10 cellular contexts compared by ENCODE assay signal in genomic region chr3:81716870-81717509, GRCh38. TPM values are rescaled to one million over a fixed set of nuclear protein-coding genes. Genes with fewer than 3 reads are reported as not detected.
DNase-seq lines count a peak whose midpoint lies in the region; ATAC-seq, FAIRE-seq and TF ChIP-seq lines count a peak whose summit lies in the region.
"Had no signal": no experiment of that assay in that cellular context is flagged by ENCODE, and none has a peak within 500 bp of the region (broad histone marks: within the 10 kb centered on the region; RNA-seq: fewer than 3 reads in every experiment).

No MANE protein-coding gene starts in this region.

- H4K20me1 ChIP-seq in GM12878 (ENCODE audit: control insufficient read depth, insufficient read depth) (no peaks in the 10 kb centered on the region), HepG2 (ENCODE audit: insufficient read depth, low read length) (peaks cover 3% of the 10 kb centered on the region; the same call in 1 of the 2 replicates)

- BruUV-seq in GM12878 (replicated peaks; lab: Mats Ljungman, UMichigan) (no TSS peak), HepG2 (replicated peaks; lab: Mats Ljungman, UMichigan) (no TSS peak)

- TF ChIP-seq RAD21 in GM12878 (IDR thresholded peaks at IDR 0.05; ENCODE audit: insufficient read depth, low read depth, low read length) (no peak), HepG2 (CRISPR knock-in tag; IDR thresholded peaks at IDR 0.05) (no peak)

- RAD21 ChIA-PET in GM12878 (lab: Charles Lee; ENCODE audit: unreplicated experiment), result interaction anchor here (1.0 kb wide), 1 partner anchor 50 kb away, joined by 3 read pairs; no protein-coding TSS in a partner anchor

- peak; percentile 56 for FAIRE-seq in GM12878 (lab: Jason Lieb, UNC)
- peak; percentile 69 for FAIRE-seq in HepG2 (lab: Jason Lieb, UNC)

- H3K4me1 ChIP-seq in GM12878 (ENCODE audit: control insufficient read depth, insufficient read depth, low read length), result no peaks in the 10 kb centered on the region
- H3K4me1 ChIP-seq in HepG2 (ENCODE audit: insufficient read depth, low read length), result peaks cover 29% of the 10 kb centered on the region
- no peaks in the 10 kb centered on the region for H3K4me1 ChIP-seq in colonic mucosa
- H3K4me1 ChIP-seq in uterus, result no peaks in the 10 kb centered on the region

- CTCF ChIA-PET in GM12878 (lab: Yijun Ruan, JAX), result interaction anchor here (1.4 kb wide), 1 partner anchor 9 kb away, joined by 4 read pairs; no protein-coding TSS in a partner anchor
- CTCF ChIA-PET in HepG2 (lab: Yijun Ruan, JAX; ENCODE audit: low intra/inter-chr PET ratio, low total read pairs), result no interaction called here

- H3K4me2 ChIP-seq in GM12878 (ENCODE audit: control insufficient read depth, insufficient read depth) (no peak overlapping the region), HepG2 (ENCODE audit: low read depth, low read length) (peak overlapping the region; percentile 62)

- H2AFZ ChIP-seq in GM12878 (ENCODE audit: control insufficient read depth, low read depth, low read length) (no peak overlapping the region), HepG2 (ENCODE audit: low read length) (no peak overlapping the region)

- no peak for TF ChIP-seq EP300 in GM12878 (IDR thresholded peaks at IDR 0.05; ENCODE audit: borderline replicate concordance in 1 of 2, control insufficient read depth in 1 of 2, low read depth in 2 of 2, low read length in 2 of 2)
- peak; percentile 47 to 86; a peak in 3 of 4 replicates for TF ChIP-seq EP300 in HepG2 (IDR thresholded peaks at IDR 0.05; ENCODE audit: low read depth in 2 of 2, low read length in 2 of 2)
- peak; percentile 88 for TF ChIP-seq EP300 in HepG2 (CRISPR knock-in tag; IDR thresholded peaks at IDR 0.05; ENCODE audit: borderline replicate concordance)

- TF ChIP-seq CTCF in GM12878 (IDR thresholded peaks at IDR 0.05 in 2 of 3, conservative IDR thresholded peaks at IDR 0.05 in 1 of 3; ENCODE audit: control insufficient read depth in 2 of 3, extremely low read depth in 1 of 3, insufficient read depth in 1 of 3, low read depth in 3 of 3, low read length in 3 of 3), result no peak
- 0 out of 2 replicates have a peak, but pooled peaks have one; percentile 7 for TF ChIP-seq CTCF in HepG2 (CRISPR knock-in tag; IDR thresholded peaks at IDR 0.05)
- no peak for TF ChIP-seq CTCF in colonic mucosa (IDR thresholded peaks at IDR 0.05)
- TF ChIP-seq CTCF in uterus (IDR thresholded peaks at IDR 0.05), result no peak

- H3K27ac ChIP-seq in GM12878 (ENCODE audit: control insufficient read depth, insufficient read depth), result no peak overlapping the region
- H3K27ac ChIP-seq in HepG2 (ENCODE audit: extremely low read length, insufficient read depth, low read length), result peak overlapping the region; percentile 43
- no peak overlapping the region for H3K27ac ChIP-seq in colonic mucosa
- H3K27ac ChIP-seq in uterus, result no peak overlapping the region
- H3K27ac ChIP-seq: C4-2B had no signal

- DNase-seq in ACHN (peak; percentile 86), LHCN-M2 (ENCODE audit: low read depth) (peak; percentile 55), GM12878 (ENCODE audit: low read depth, low spot score) (no peak), HepG2 (ENCODE audit: low spot score) (peak; percentile 86), colonic mucosa (no peak), uterus (no peak), HT-29 (ENCODE audit: low spot score) (no peak)
- DNase-seq: NCI-H526 treated with DMSO at 0.1 percent for 48 hours had no signal

- in situ Hi-C loops in ACHN (cut with HindIII; ENCODE audit: low pct_ligation_motif_present, low pct_unique_long_range_greater_than_20kb, low sequenced_read_pairs), result no loop called here
- in situ Hi-C loops in GM12878 (cut with MboI), result no loop called here
- in situ Hi-C loops in HepG2 (cut with HindIII; ENCODE audit: extremely low pct_ligation_motif_present, low pct_unique_long_range_greater_than_20kb), result no loop called here

- ATAC-seq in GM12878 (no peak), HepG2 (peak; percentile 99), GM19035 (IDR thresholded peaks at IDR 0.05; ENCODE audit: unreplicated experiment) (no peak)

- H3K36me3 ChIP-seq in GM12878 (ENCODE audit: control insufficient read depth in 2 of 2, insufficient read depth in 2 of 2, low read length in 1 of 2) (no peaks in the 10 kb centered on the region), HepG2 (replicated peaks in 1 of 2; ENCODE audit: control insufficient read depth in 1 of 2, insufficient read depth in 2 of 2, low read length in 2 of 2) (no peaks in the 10 kb centered on the region; a peak in 1 of 5 replicates), colonic mucosa (no peaks in the 10 kb centered on the region), uterus (no peaks in the 10 kb centered on the region)

- POLR2A ChIA-PET in GM12878 (lab: Charles Lee), result no interaction called here
- POLR2A ChIA-PET in HepG2 (lab: Yijun Ruan, JAX), result interaction anchor here (1.3 kb wide), 1 partner anchor 45 kb away, joined by 6 read pairs; the partner anchor contains the start of gene GBE1

- no peaks in the 10 kb centered on the region for H3K27me3 ChIP-seq in GM12878 (replicated peaks in 1 of 2; ENCODE audit: control insufficient read depth in 2 of 2, insufficient read depth in 2 of 2, low read length in 1 of 2)
- no peaks in the 10 kb centered on the region for H3K27me3 ChIP-seq in HepG2 (ENCODE audit: control insufficient read depth in 1 of 2, insufficient read depth in 2 of 2, low read length in 2 of 2)
- no peaks in the 10 kb centered on the region for H3K27me3 ChIP-seq in colonic mucosa
- no peaks in the 10 kb centered on the region for H3K27me3 ChIP-seq in uterus

- H3K9me3 ChIP-seq in GM12878 (replicated peaks; ENCODE audit: control insufficient read depth, insufficient read depth, low read length) (peaks cover 4% of the 10 kb centered on the region; the same call in 2 of the 3 replicates), HepG2 (ENCODE audit: low read length) (no peaks in the 10 kb centered on the region), colonic mucosa (no peaks in the 10 kb centered on the region), uterus (no peaks in the 10 kb centered on the region)

- SMC1A ChIA-PET in GM12878 (lab: Charles Lee; ENCODE audit: uncharacterized antibody, unreplicated experiment), result interaction anchor here (0.8 to 1.6 kb wide), 2 partner anchors 11 to 18 kb away, joined by 3 read pairs; no protein-coding TSS in a partner anchor

- H3K4me3 ChIP-seq in GM12878, result no peak overlapping the region
- peak overlapping the region in 2 of 3 experiments; percentile 19 to 27; a peak in 2 of 6 replicates for H3K4me3 ChIP-seq in HepG2 (replicated peaks in 1 of 3; ENCODE audit: insufficient read depth in 1 of 3, low read depth in 2 of 3, low read length in 3 of 3)
- H3K4me3 ChIP-seq in colonic mucosa, result no peak overlapping the region
- H3K4me3 ChIP-seq in uterus, result no peak overlapping the region

- WGBS in GM12878 (ENCODE audit: insufficient coverage, insufficient replicate concordance, low lambda C conversion rate, missing lambda C conversion rate), result 99% methylated on average over 3 of the region's 3 CpGs
- WGBS in HepG2 (ENCODE audit: low lambda C conversion rate), result 9% methylated on average over 3 of the region's 3 CpGs

- intact Hi-C loops in GM12878 (cut with micrococcal nuclease; ENCODE audit: unreplicated experiment) (no loop called here), HepG2 (cut with micrococcal nuclease; ENCODE audit: unreplicated experiment) (loop anchor here (5.0 kb wide), 1 partner anchor 45 kb away; the partner anchor contains the start of gene GBE1), colonic mucosa (cut with DNase I) (no loop called here), uterus (cut with DNase I; ENCODE audit: low total_unique reads) (no loop called here)

- H3K79me2 ChIP-seq in GM12878 (ENCODE audit: control insufficient read depth, insufficient read depth, low read length) (no peaks in the 10 kb centered on the region), HepG2 (ENCODE audit: insufficient read depth, low read length) (peaks cover 6% of the 10 kb centered on the region)

- H3K9ac ChIP-seq in GM12878 (ENCODE audit: control insufficient read depth, insufficient read depth, low read length) (no peak overlapping the region), HepG2 (ENCODE audit: insufficient read depth, low read depth, low read length) (no peak overlapping the region), colonic mucosa (ENCODE audit: low read depth in 2 of 2, low read length in 2 of 2) (no peak overlapping the region)

- no peak for TF ChIP-seq POLR2A in GM12878 (IDR thresholded peaks at IDR 0.05; ENCODE audit: low read depth, low read length)
- no peak for TF ChIP-seq POLR2A in HepG2 (IDR thresholded peaks at IDR 0.05; ENCODE audit: insufficient read depth in 1 of 2, low read depth in 2 of 2, low read length in 2 of 2)
- no peak for TF ChIP-seq POLR2A in uterus (IDR thresholded peaks at IDR 0.05)

RNA-seq across cellular contexts. Expression of gene GBE1, which starts 44.5 kb away (rescaled TPM):
- 137 and 145 TPM in 2 replicates for total RNA-seq in LHCN-M2 (2014; rRNA removed)
- polyA plus RNA-seq in LHCN-M2 (2012), result 92.4 TPM
- 223 and 227 TPM in 2 replicates for total RNA-seq in GM12878 (2013; cell fraction: nucleolus; rRNA removed)
- total RNA-seq in GM12878 (2014; rRNA removed), result 32.4 and 36.5 TPM in 2 replicates
- total RNA-seq in GM12878 (2014; rRNA removed; fragmentation: Illumina TruSeq; extraction: Trizol), result 50.6 and 51.0 TPM in 2 replicates
- 42.4 and 43.1 TPM in 2 replicates for total RNA-seq in GM12878 (2021)
- polyA plus RNA-seq in GM12878 (2011; ENCODE audit: low read depth), result 32.0 TPM
- 59.5 and 88.2 TPM in 2 replicates for polyA plus RNA-seq in GM12878 (2011; rRNA removed)
- polyA plus RNA-seq in GM12878 (2011; cell fraction: cytosol; rRNA removed), result 21.0 and 27.0 TPM in 2 replicates
- 32.3 and 34.5 TPM in 2 replicates for polyA plus RNA-seq in GM12878 (2011; cell fraction: nucleus; rRNA removed)
- polyA plus RNA-seq in GM12878 (2012), result 35.4 and 54.7 TPM in 2 replicates
- 40.0 and 49.0 TPM in 2 replicates for polyA plus RNA-seq in GM12878 (2014; fragmentation: Illumina TruSeq; extraction: Trizol)
- polyA plus RNA-seq in GM12878 (2014; fragmentation: Nextera tagmentation; extraction: Ambion mirVana), result 10 to 100 TPM; 21.4 to 21.8 TPM
- polyA plus RNA-seq in GM12878 (2014; rRNA removed), result 23.5 and 25.6 TPM in 2 replicates
- polyA plus RNA-seq in GM12878 (2016; fragmentation: Nextera tagmentation; extraction: Ambion mirVana), result 10 to 100 TPM; 58.0 to 62.2 TPM
- polyA minus RNA-seq in GM12878 (2011; rRNA and poly(A)+ RNA removed), result 72.0 and 82.2 TPM in 2 replicates
- 19.9 and 22.7 TPM in 2 replicates for polyA minus RNA-seq in GM12878 (2011; cell fraction: cytosol; rRNA and poly(A)+ RNA removed)
- polyA minus RNA-seq in GM12878 (2011; cell fraction: nucleus; rRNA and poly(A)+ RNA removed), result 87.9 and 109 TPM in 2 replicates
- total RNA-seq in HepG2 (2016; rRNA removed; fragmentation: Illumina TruSeq; extraction: Trizol), result 22.9 and 30.9 TPM in 2 replicates
- 3.7 and 4.0 TPM in 2 replicates for total RNA-seq in HepG2 (2016; cell fraction: cytosol; rRNA removed; fragmentation: Illumina TruSeq; extraction: Trizol; ENCODE audit: low read depth)
- 20.7 and 31.2 TPM in 2 replicates for total RNA-seq in HepG2 (2016; cell fraction: insoluble cytoplasmic fraction; rRNA removed; fragmentation: Illumina TruSeq; extraction: Trizol)
- 7.5 and 7.8 TPM in 2 replicates for total RNA-seq in HepG2 (2016; cell fraction: membrane; rRNA removed; fragmentation: Illumina TruSeq; extraction: Trizol)
- total RNA-seq in HepG2 (2016; cell fraction: nucleus; rRNA removed; fragmentation: Illumina TruSeq; extraction: Trizol), result 23.9 and 24.8 TPM in 2 replicates
- 31.1 and 36.1 TPM in 2 replicates for polyA plus RNA-seq in HepG2 (2011; rRNA removed)
- polyA plus RNA-seq in HepG2 (2011; cell fraction: cytosol; rRNA removed), result 17.0 and 30.6 TPM in 2 replicates
- polyA plus RNA-seq in HepG2 (2011; cell fraction: nucleus; rRNA removed), result 12.7 and 18.2 TPM in 2 replicates
- 52.7 and 85.6 TPM in 2 replicates for polyA plus RNA-seq in HepG2 (2012)
- 1.0 and 1.5 TPM in 2 replicates for polyA plus RNA-seq in HepG2 (2016; cell fraction: cytosol; fragmentation: Illumina TruSeq; extraction: Trizol; ENCODE audit: low read depth)
- 23.3 and 24.3 TPM in 2 replicates for polyA plus RNA-seq in HepG2 (2016; cell fraction: insoluble cytoplasmic fraction; fragmentation: Illumina TruSeq; extraction: Trizol; ENCODE audit: low read depth)
- 3.2 and 3.6 TPM in 2 replicates for polyA plus RNA-seq in HepG2 (2016; cell fraction: membrane; fragmentation: Illumina TruSeq; extraction: Trizol; ENCODE audit: low read depth)
- polyA plus RNA-seq in HepG2 (2016; cell fraction: nucleus; fragmentation: Illumina TruSeq; extraction: Trizol; ENCODE audit: insufficient read depth, low read depth), result 9.5 and 10.1 TPM in 2 replicates
- 22.1 and 32.2 TPM in 2 replicates for polyA minus RNA-seq in HepG2 (2011; rRNA and poly(A)+ RNA removed; ENCODE audit: low replicate concordance)
- 41.3 and 51.4 TPM in 2 replicates for polyA minus RNA-seq in HepG2 (2011; cell fraction: cytosol; rRNA and poly(A)+ RNA removed)
- polyA minus RNA-seq in HepG2 (2011; cell fraction: nucleus; rRNA and poly(A)+ RNA removed), result 221 and 223 TPM in 2 replicates
- 10 to 100 TPM; 15.0 to 26.7 TPM for total RNA-seq in colonic mucosa
- 10 to 100 TPM in 3 of 4 donors, 1 to 10 TPM in 1; 9.2 to 33.8 (median 24.9) TPM for total RNA-seq in uterus
- 2.1 and 2.8 TPM in 2 replicates for total RNA-seq in HT-29 (2014; rRNA removed; shearing (Covaris generic))

Comparison
In these comparisons a context has a peak if more than half of its experiments do, and no peak if none do; other contexts are left out.
1. DNase-seq: peak in ACHN (single experiment), LHCN-M2 (single experiment) and HepG2 (single experiment); none in GM12878 (single experiment), colonic mucosa (single experiment), uterus (0 of 2) and HT-29 (single experiment).
2. H3K4me3 ChIP-seq: peak in HepG2 (2 of 3); none in GM12878 (single experiment), colonic mucosa (single experiment) and uterus (0 of 2).